ENCODE assay signal across 1 cellular context in the genomic region with DNA sequence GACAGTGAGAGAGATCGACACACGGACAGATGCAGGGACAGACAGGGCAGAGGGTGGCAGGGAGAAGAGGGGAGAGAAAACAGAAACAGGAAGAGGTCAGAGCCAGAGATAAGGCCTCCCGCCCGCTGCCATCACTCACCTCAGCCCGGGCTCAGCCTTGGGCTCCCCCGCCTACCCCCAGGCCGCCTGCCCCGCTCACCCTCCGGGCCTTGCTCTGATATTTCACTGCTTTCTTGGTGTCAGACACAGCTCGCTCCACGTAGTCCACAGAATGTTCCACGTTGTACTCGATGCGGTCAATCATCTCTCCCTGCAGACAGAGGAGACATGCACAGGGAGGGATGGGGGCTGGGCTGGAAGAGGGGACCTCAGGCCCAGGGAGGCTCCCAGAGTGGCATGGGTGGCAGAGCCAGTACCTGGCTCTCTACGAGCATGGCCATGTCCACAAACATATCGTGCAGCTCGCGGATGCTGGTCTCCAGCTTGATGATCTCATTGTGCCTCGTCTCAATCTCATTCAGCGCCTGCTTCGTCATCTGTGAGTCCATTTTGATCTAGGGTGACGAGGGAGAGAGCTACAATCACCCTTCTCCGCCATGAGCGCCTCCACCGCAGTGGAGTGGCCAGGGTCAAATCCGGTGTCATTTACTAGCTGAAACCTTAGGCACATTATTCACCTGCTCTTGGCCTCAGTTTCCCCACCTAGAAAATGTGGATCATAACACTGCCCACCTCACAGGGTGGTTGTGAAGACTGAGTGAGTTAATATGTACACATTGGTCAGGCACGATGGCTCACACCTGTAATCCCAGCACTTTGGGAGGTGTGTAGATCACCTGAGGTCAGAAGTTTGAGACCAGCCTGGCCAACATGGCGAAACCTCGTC.
A peak's percentile ranks its signal among the peaks of the same experiment; 100 is the strongest.
TF ChIP-seq lines count a peak whose summit lies in the region.

No MANE protein-coding gene starts in this region.

TF ChIP-seq in K562, 482 proteins besides CTCF, POLR2A, EP300 and RAD21 (continued from another document):
- TF ChIP-seq, protein P1, sequence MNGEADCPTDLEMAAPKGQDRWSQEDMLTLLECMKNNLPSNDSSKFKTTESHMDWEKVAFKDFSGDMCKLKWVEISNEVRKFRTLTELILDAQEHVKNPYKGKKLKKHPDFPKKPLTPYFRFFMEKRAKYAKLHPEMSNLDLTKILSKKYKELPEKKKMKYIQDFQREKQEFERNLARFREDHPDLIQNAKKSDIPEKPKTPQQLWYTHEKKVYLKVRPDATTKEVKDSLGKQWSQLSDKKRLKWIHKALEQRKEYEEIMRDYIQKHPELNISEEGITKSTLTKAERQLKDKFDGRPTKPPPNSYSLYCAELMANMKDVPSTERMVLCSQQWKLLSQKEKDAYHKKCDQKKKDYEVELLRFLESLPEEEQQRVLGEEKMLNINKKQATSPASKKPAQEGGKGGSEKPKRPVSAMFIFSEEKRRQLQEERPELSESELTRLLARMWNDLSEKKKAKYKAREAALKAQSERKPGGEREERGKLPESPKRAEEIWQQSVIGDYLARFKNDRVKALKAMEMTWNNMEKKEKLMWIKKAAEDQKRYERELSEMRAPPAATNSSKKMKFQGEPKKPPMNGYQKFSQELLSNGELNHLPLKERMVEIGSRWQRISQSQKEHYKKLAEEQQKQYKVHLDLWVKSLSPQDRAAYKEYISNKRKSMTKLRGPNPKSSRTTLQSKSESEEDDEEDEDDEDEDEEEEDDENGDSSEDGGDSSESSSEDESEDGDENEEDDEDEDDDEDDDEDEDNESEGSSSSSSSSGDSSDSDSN (IDR thresholded peaks at IDR 0.05; ENCODE audit: borderline replicate concordance in 1 of 2, low read depth in 2 of 2, low read length in 2 of 2) = peak in 1 of 2 experiments; percentile 48; a peak in 1 of 4 replicates
- peak; percentile 60 for TF ChIP-seq GABPA (tag; conservative IDR thresholded peaks at IDR 0.05; ENCODE audit: low read depth)
- TF ChIP-seq, protein P2, sequence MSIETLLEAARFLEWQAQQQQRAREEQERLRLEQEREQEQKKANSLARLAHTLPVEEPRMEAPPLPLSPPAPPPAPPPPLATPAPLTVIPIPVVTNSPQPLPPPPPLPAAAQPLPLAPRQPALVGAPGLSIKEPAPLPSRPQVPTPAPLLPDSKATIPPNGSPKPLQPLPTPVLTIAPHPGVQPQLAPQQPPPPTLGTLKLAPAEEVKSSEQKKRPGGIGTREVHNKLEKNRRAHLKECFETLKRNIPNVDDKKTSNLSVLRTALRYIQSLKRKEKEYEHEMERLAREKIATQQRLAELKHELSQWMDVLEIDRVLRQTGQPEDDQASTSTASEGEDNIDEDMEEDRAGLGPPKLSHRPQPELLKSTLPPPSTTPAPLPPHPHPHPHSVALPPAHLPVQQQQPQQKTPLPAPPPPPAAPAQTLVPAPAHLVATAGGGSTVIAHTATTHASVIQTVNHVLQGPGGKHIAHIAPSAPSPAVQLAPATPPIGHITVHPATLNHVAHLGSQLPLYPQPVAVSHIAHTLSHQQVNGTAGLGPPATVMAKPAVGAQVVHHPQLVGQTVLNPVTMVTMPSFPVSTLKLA (conservative IDR thresholded peaks at IDR 0.05) = 0 out of 4 replicates have a peak, but pooled peaks of 1 of the 2 experiments have one; percentile 29
- TF ChIP-seq, protein P3, sequence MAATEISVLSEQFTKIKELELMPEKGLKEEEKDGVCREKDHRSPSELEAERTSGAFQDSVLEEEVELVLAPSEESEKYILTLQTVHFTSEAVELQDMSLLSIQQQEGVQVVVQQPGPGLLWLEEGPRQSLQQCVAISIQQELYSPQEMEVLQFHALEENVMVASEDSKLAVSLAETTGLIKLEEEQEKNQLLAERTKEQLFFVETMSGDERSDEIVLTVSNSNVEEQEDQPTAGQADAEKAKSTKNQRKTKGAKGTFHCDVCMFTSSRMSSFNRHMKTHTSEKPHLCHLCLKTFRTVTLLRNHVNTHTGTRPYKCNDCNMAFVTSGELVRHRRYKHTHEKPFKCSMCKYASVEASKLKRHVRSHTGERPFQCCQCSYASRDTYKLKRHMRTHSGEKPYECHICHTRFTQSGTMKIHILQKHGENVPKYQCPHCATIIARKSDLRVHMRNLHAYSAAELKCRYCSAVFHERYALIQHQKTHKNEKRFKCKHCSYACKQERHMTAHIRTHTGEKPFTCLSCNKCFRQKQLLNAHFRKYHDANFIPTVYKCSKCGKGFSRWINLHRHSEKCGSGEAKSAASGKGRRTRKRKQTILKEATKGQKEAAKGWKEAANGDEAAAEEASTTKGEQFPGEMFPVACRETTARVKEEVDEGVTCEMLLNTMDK (IDR thresholded peaks at IDR 0.05; ENCODE audit: borderline replicate concordance, insufficient read depth, low read depth, low read length, poor library complexity, severe bottlenecking) = no peak
- TF ChIP-seq, protein P4, sequence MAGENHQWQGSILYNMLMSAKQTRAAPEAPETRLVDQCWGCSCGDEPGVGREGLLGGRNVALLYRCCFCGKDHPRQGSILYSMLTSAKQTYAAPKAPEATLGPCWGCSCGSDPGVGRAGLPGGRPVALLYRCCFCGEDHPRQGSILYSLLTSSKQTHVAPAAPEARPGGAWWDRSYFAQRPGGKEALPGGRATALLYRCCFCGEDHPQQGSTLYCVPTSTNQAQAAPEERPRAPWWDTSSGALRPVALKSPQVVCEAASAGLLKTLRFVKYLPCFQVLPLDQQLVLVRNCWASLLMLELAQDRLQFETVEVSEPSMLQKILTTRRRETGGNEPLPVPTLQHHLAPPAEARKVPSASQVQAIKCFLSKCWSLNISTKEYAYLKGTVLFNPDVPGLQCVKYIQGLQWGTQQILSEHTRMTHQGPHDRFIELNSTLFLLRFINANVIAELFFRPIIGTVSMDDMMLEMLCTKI (IDR thresholded peaks at IDR 0.05; ENCODE audit: partially characterized antibody) = no peak
- TF ChIP-seq, protein P5, sequence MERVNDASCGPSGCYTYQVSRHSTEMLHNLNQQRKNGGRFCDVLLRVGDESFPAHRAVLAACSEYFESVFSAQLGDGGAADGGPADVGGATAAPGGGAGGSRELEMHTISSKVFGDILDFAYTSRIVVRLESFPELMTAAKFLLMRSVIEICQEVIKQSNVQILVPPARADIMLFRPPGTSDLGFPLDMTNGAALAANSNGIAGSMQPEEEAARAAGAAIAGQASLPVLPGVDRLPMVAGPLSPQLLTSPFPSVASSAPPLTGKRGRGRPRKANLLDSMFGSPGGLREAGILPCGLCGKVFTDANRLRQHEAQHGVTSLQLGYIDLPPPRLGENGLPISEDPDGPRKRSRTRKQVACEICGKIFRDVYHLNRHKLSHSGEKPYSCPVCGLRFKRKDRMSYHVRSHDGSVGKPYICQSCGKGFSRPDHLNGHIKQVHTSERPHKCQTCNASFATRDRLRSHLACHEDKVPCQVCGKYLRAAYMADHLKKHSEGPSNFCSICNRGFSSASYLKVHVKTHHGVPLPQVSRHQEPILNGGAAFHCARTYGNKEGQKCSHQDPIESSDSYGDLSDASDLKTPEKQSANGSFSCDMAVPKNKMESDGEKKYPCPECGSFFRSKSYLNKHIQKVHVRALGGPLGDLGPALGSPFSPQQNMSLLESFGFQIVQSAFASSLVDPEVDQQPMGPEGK (CRISPR knock-in tag; IDR thresholded peaks at IDR 0.05; ENCODE audit: borderline replicate concordance) = 0 out of 2 replicates have a peak, but pooled peaks have one; percentile 34
- TF ChIP-seq, protein P6, sequence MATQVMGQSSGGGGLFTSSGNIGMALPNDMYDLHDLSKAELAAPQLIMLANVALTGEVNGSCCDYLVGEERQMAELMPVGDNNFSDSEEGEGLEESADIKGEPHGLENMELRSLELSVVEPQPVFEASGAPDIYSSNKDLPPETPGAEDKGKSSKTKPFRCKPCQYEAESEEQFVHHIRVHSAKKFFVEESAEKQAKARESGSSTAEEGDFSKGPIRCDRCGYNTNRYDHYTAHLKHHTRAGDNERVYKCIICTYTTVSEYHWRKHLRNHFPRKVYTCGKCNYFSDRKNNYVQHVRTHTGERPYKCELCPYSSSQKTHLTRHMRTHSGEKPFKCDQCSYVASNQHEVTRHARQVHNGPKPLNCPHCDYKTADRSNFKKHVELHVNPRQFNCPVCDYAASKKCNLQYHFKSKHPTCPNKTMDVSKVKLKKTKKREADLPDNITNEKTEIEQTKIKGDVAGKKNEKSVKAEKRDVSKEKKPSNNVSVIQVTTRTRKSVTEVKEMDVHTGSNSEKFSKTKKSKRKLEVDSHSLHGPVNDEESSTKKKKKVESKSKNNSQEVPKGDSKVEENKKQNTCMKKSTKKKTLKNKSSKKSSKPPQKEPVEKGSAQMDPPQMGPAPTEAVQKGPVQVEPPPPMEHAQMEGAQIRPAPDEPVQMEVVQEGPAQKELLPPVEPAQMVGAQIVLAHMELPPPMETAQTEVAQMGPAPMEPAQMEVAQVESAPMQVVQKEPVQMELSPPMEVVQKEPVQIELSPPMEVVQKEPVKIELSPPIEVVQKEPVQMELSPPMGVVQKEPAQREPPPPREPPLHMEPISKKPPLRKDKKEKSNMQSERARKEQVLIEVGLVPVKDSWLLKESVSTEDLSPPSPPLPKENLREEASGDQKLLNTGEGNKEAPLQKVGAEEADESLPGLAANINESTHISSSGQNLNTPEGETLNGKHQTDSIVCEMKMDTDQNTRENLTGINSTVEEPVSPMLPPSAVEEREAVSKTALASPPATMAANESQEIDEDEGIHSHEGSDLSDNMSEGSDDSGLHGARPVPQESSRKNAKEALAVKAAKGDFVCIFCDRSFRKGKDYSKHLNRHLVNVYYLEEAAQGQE (CRISPR knock-in tag; IDR thresholded peaks at IDR 0.05; ENCODE audit: low read depth) = no peak
- peak; percentile 42; the same call in 1 of the 2 replicates for TF ChIP-seq MYNN (IDR thresholded peaks at IDR 0.05)
- TF ChIP-seq MYNN (CRISPR knock-in tag; IDR thresholded peaks at IDR 0.05) = no peak
- TF ChIP-seq SMARCA4 (IDR thresholded peaks at IDR 0.05) = peak; percentile 23; the same call in 1 of the 2 replicates
